In genomic region chr10:101001225-101002035, GRCh38 we compare ENCODE assay signal across 8 cellular contexts. TPM values are rescaled to one million over a fixed set of nuclear protein-coding genes. Genes with fewer than 3 reads are reported as not detected.
A peak's percentile ranks its signal among the peaks of the same experiment; 100 is the strongest.
DNase-seq lines count a peak whose midpoint lies in the region; ATAC-seq lines count a peak whose summit lies in the region.

No MANE protein-coding gene starts in this region.

- H3K79me2 ChIP-seq in ACC112 (ENCODE audit: control insufficient read depth, insufficient read depth, low read length, unreplicated experiment) = peaks cover 42% of the 10 kb centered on the region

- H3K9ac ChIP-seq in HUES64 (ENCODE audit: low read depth, low read length) = peak overlapping the region; percentile 11; the same call in 1 of the 2 replicates

- H3K9me3 ChIP-seq in HUES64 (ENCODE audit: insufficient read depth, low read depth, low read length) = no peaks in the 10 kb centered on the region

- peaks cover 21% of the 10 kb centered on the region for H3K4me1 Mint-ChIP-seq in central memory CD8-positive, alpha-beta T cell
- H3K4me1 Mint-ChIP-seq in stimulated activated effector memory CD8-positive, alpha-beta T cell treated with anti-CD3 and anti-CD28 coated beads, Interleukin-12 subunit alpha, Interleukin-12 subunit beta, amount 100 ng/mL, for 72 hours = peaks cover 24% of the 10 kb centered on the region

- 77% methylated on average over 10 of the region's 10 CpGs for WGBS in HUES64

- H3K9me3 Mint-ChIP-seq in central memory CD8-positive, alpha-beta T cell = no peaks in the 10 kb centered on the region
- no peaks in the 10 kb centered on the region for H3K9me3 Mint-ChIP-seq in stimulated activated effector memory CD8-positive, alpha-beta T cell treated with anti-CD3 and anti-CD28 coated beads, Interleukin-12 subunit alpha, Interleukin-12 subunit beta, amount 100 ng/mL, for 72 hours

- H3K27me3 ChIP-seq in ACC112 (ENCODE audit: insufficient read depth, low read length) (no peaks in the 10 kb centered on the region), HUES64 (ENCODE audit: insufficient read depth, low read length) (no peaks in the 10 kb centered on the region)

- no peak for DNase-seq in central memory CD8-positive, alpha-beta T cell (ENCODE audit: low spot score in 2 of 2)
- DNase-seq in left kidney (ENCODE audit: low read depth, low spot score) = peak; percentile 89
- DNase-seq in stimulated activated effector memory CD8-positive, alpha-beta T cell treated with anti-CD3 and anti-CD28 coated beads, Interleukin-12 subunit alpha, Interleukin-12 subunit beta, amount 100 ng/mL, for 72 hours (ENCODE audit: low spot score in 2 of 2) = no peak
- DNase-seq in NOMO-1 (lab: John Stamatoyannopoulos, UW; ENCODE audit: unreplicated experiment in 2 of 2) = no peak
- no peak for DNase-seq in NCI-H2196 (lab: John Stamatoyannopoulos, UW; ENCODE audit: unreplicated experiment)

- peaks cover 10% of the 10 kb centered on the region for H3K36me3 Mint-ChIP-seq in central memory CD8-positive, alpha-beta T cell (ENCODE audit: insufficient read depth)
- peaks cover 9% of the 10 kb centered on the region for H3K36me3 Mint-ChIP-seq in stimulated activated effector memory CD8-positive, alpha-beta T cell treated with anti-CD3 and anti-CD28 coated beads, Interleukin-12 subunit alpha, Interleukin-12 subunit beta, amount 100 ng/mL, for 72 hours

- H3K27me3 Mint-ChIP-seq in central memory CD8-positive, alpha-beta T cell = no peaks in the 10 kb centered on the region

- no peak for ATAC-seq in central memory CD8-positive, alpha-beta T cell (replicated peaks; ENCODE audit: extremely low read depth, poor library complexity, severe bottlenecking)
- ATAC-seq in stimulated activated effector memory CD8-positive, alpha-beta T cell treated with anti-CD3 and anti-CD28 coated beads, Interleukin-12 subunit alpha, Interleukin-12 subunit beta, amount 100 ng/mL, for 72 hours = no peak
- ATAC-seq in GM19328 (IDR thresholded peaks at IDR 0.05; ENCODE audit: unreplicated experiment) = no peak

- H3K4me1 ChIP-seq in ACC112 (ENCODE audit: control insufficient read depth, insufficient read depth, low read length, unreplicated experiment) (peaks cover 23% of the 10 kb centered on the region), HUES64 (ENCODE audit: insufficient read depth, low read length) (peaks cover 15% of the 10 kb centered on the region)

- H2AFZ ChIP-seq in ACC112 (ENCODE audit: low read length, unreplicated experiment) = no peak overlapping the region

- H3K4me3 Mint-ChIP-seq in central memory CD8-positive, alpha-beta T cell = peak overlapping the region; percentile 67
- H3K4me3 Mint-ChIP-seq in stimulated activated effector memory CD8-positive, alpha-beta T cell treated with anti-CD3 and anti-CD28 coated beads, Interleukin-12 subunit alpha, Interleukin-12 subunit beta, amount 100 ng/mL, for 72 hours = peak overlapping the region; percentile 81

- peaks cover 13% of the 10 kb centered on the region for H3K36me3 ChIP-seq in ACC112 (ENCODE audit: insufficient read depth, low read length)
- H3K36me3 ChIP-seq in HUES64 (ENCODE audit: insufficient read depth, low read length) = peaks cover 38% of the 10 kb centered on the region

- peak overlapping the region; percentile 83 for H3K27ac ChIP-seq in ACC112 (ENCODE audit: low read depth, low read length)
- H3K27ac ChIP-seq in HUES64 (ENCODE audit: low read depth, low read length) = no peak overlapping the region

- no peak overlapping the region for H3K27ac Mint-ChIP-seq in central memory CD8-positive, alpha-beta T cell (ENCODE audit: low read depth)
- H3K27ac Mint-ChIP-seq in stimulated activated effector memory CD8-positive, alpha-beta T cell treated with anti-CD3 and anti-CD28 coated beads, Interleukin-12 subunit alpha, Interleukin-12 subunit beta, amount 100 ng/mL, for 72 hours = peak overlapping the region; percentile 66

- H3K4me3 ChIP-seq in ACC112 (ENCODE audit: low read depth, low read length) (peak overlapping the region; percentile 88), HUES64 (ENCODE audit: low read length) (peak overlapping the region; percentile 86)

RNA-seq across cellular contexts. Expression of gene LZTS2, which starts 1.8 kb away (rescaled TPM):
- 44.8 TPM for polyA plus RNA-seq in HUES64 (2013, experiment 1 of 2)
- polyA plus RNA-seq in HUES64 (2013, experiment 2 of 2) = 56.4 TPM

RNA-seq across cellular contexts. Expression of gene TWNK, which starts 14.1 kb away (rescaled TPM):
- 24.2 TPM for polyA plus RNA-seq in HUES64 (2013, experiment 1 of 2)
- 17.8 TPM for polyA plus RNA-seq in HUES64 (2013, experiment 2 of 2)

RNA-seq across cellular contexts. Expression of gene MRPL43, which starts 14.1 kb away (rescaled TPM):
- 66.9 TPM for polyA plus RNA-seq in HUES64 (2013, experiment 1 of 2)
- polyA plus RNA-seq in HUES64 (2013, experiment 2 of 2) = 66.4 TPM

RNA-seq across cellular contexts. Expression of gene PDZD7, which starts 29.5 kb away (rescaled TPM):
- polyA plus RNA-seq in HUES64 (2013, experiment 1 of 2) = 0.30 TPM
- 0.19 TPM for polyA plus RNA-seq in HUES64 (2013, experiment 2 of 2)

RNA-seq across cellular contexts. Expression of gene SFXN3, which starts 29.6 kb away (rescaled TPM):
- polyA plus RNA-seq in HUES64 (2013, experiment 1 of 2) = 1.0 TPM
- 0.76 TPM for polyA plus RNA-seq in HUES64 (2013, experiment 2 of 2)
